In the genomic region with DNA sequence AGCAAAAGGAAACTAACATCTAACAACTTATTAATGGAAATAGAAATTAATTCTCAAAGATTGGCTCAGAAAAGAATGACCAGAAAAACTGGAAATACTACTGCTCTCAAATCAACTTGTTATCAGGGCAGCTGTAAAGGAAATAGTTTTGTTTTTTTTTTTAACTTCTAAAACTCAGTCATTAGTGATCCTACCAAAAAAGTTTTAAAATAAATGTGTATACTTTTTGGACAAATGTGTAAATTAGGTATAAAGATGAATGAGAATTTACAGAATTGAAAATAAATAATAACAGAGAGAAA, we compare ENCODE assay signal across 22 cellular contexts. TPM values are rescaled to one million over a fixed set of nuclear protein-coding genes. Genes with fewer than 3 reads are reported as not detected.
A peak's percentile ranks its signal among the peaks of the same experiment; 100 is the strongest.
DNase-seq lines count a peak whose midpoint lies in the region; ATAC-seq, FAIRE-seq and TF ChIP-seq lines count a peak whose summit lies in the region.
"Had no signal": no experiment of that assay in that cellular context is flagged by ENCODE, and none has a peak within 500 bp of the region (broad histone marks: within the 10 kb centered on the region; RNA-seq: fewer than 3 reads in every experiment).

No MANE protein-coding gene starts in this region.

- BruUV-seq in GM12878 (replicated peaks; lab: Mats Ljungman, UMichigan): no TSS peak

- ATAC-seq in GM12878: no peak
- ATAC-seq in natural killer cell treated with Interleukin-12 subunit alpha and Interleukin-12 subunit beta and Interleukin-15 and Interleukin-18, amount 100 ng/mL, for 72 hours: no peak
- ATAC-seq in GM21526 (IDR thresholded peaks at IDR 0.05; ENCODE audit: low FRiP score, unreplicated experiment): no peak
- ATAC-seq: A549, HCT116 had no signal

- SMC1A ChIA-PET in GM12878 (lab: Charles Lee; ENCODE audit: uncharacterized antibody, unreplicated experiment): interaction anchor here (0.7 to 7.8 kb wide), 20 partner anchors 11 to 168 kb away, joined by 3 to 108 read pairs (median 5); a partner anchor contains a TSS

- no peak for TF ChIP-seq CTCF in OCI-LY1 (IDR thresholded peaks at IDR 0.05; ENCODE audit: low read length)
- TF ChIP-seq CTCF in GM12878 (IDR thresholded peaks at IDR 0.05 in 2 of 3, conservative IDR thresholded peaks at IDR 0.05 in 1 of 3; ENCODE audit: control insufficient read depth in 2 of 3, extremely low read depth in 1 of 3, insufficient read depth in 1 of 3, low read depth in 3 of 3, low read length in 3 of 3): no peak

- FAIRE-seq in GM12878 (lab: Jason Lieb, UNC): no peak
- FAIRE-seq: G401.6, RCC 7860 had no signal

- in situ Hi-C loops in GM12878 (cut with MboI): no loop called here

- no peaks in the 10 kb centered on the region for H3K27me3 Mint-ChIP-seq in activated CD4-positive, alpha-beta T cell treated with anti-CD3 and anti-CD28 coated beads, Interleukin-2, amount 10 ng/mL, durations not matched to agents 24 days and 14 days
- no peaks in the 10 kb centered on the region for H3K27me3 Mint-ChIP-seq in natural killer cell treated with Interleukin-12 subunit alpha and Interleukin-12 subunit beta and Interleukin-15 and Interleukin-18, amount 100 ng/mL, for 72 hours

- H3K27me3 ChIP-seq in OCI-LY1 (ENCODE audit: insufficient read depth, low read length) (no peaks in the 10 kb centered on the region), GM12878 (replicated peaks in 1 of 2; ENCODE audit: control insufficient read depth in 2 of 2, insufficient read depth in 2 of 2, low read length in 1 of 2) (no peaks in the 10 kb centered on the region)
- H3K27me3 ChIP-seq: ascending aorta, esophagus squamous epithelium had no signal

- H3K4me2 ChIP-seq in OCI-LY1 (ENCODE audit: low read length) (no peak overlapping the region), GM12878 (ENCODE audit: control insufficient read depth, insufficient read depth) (peak overlapping the region; percentile 92)
- H3K4me2 ChIP-seq: A549 had no signal

- no peaks in the 10 kb centered on the region for H4K20me1 ChIP-seq in OCI-LY1 (ENCODE audit: insufficient read depth, low read length)
- no peaks in the 10 kb centered on the region for H4K20me1 ChIP-seq in GM12878 (ENCODE audit: control insufficient read depth, insufficient read depth)

- TF ChIP-seq RAD21 in GM12878 (IDR thresholded peaks at IDR 0.05; ENCODE audit: insufficient read depth, low read depth, low read length): no peak

- H3K4me1 ChIP-seq in OCI-LY1 (ENCODE audit: insufficient read depth, low read length, severe bottlenecking): peaks cover 58% of the 10 kb centered on the region
- peaks cover 30% of the 10 kb centered on the region for H3K4me1 ChIP-seq in GM12878 (ENCODE audit: control insufficient read depth, insufficient read depth, low read length)
- H3K4me1 ChIP-seq: ascending aorta had no signal

- CTCF ChIA-PET in GM12878 (lab: Yijun Ruan, JAX): interaction anchor here (0.6 to 1.8 kb wide), 8 partner anchors 12 to 160 kb away, joined by 4 to 7 read pairs (median 4); no protein-coding TSS in a partner anchor

- no peak for DNase-seq in activated CD4-positive, alpha-beta T cell treated with anti-CD3 and anti-CD28 coated beads, Interleukin-2, amount 10 ng/mL, durations not matched to agents 24 days and 14 days
- no peak for DNase-seq in activated CD4-positive, alpha-beta T cell treated with anti-CD3 and anti-CD28 coated beads for 4 hours
- DNase-seq in GM12878 (ENCODE audit: low read depth, low spot score): no peak
- no peak for DNase-seq in natural killer cell treated with Interleukin-12 subunit alpha and Interleukin-12 subunit beta and Interleukin-15 and Interleukin-18, amount 100 ng/mL, for 72 hours (ENCODE audit: low spot score)
- DNase-seq in NCI-H2227 (lab: John Stamatoyannopoulos, UW; ENCODE audit: unreplicated experiment): no peak
- DNase-seq in kidney glomerular epithelial cell (lab: John Stamatoyannopoulos, UW): no peak
- DNase-seq: activated T-cell treated with anti-CD3 and anti-CD28 coated beads, Interleukin-2, amount 50 U/mL, for 1 hour; Caco-2; cortex of kidney; esophagus squamous epithelium; head of caudate nucleus; midbrain; NCI-H2107; occipital lobe; stimulated activated CD4-positive, alpha-beta T cell treated with anti-CD3 and anti-CD28 coated beads, Interleukin-2, amount 100 ng/mL, for 48 hours had no signal

- H3K27ac ChIP-seq in OCI-LY1 (ENCODE audit: low read depth, low read length, poor library complexity, severe bottlenecking): peak overlapping the region; percentile 51
- peak overlapping the region; percentile 92 for H3K27ac ChIP-seq in GM12878 (ENCODE audit: control insufficient read depth, insufficient read depth)
- H3K27ac ChIP-seq: A549, ascending aorta had no signal

- H3K4me3 ChIP-seq in OCI-LY1 (ENCODE audit: low read depth, low read length, poor library complexity, severe bottlenecking) (no peak overlapping the region), GM12878 (no peak overlapping the region)
- H3K4me3 ChIP-seq: A549, ascending aorta, esophagus squamous epithelium had no signal

- H3K9me3 Mint-ChIP-seq in activated CD4-positive, alpha-beta T cell treated with anti-CD3 and anti-CD28 coated beads, Interleukin-2, amount 10 ng/mL, durations not matched to agents 24 days and 14 days: peaks cover 7% of the 10 kb centered on the region
- peaks cover 5% of the 10 kb centered on the region for H3K9me3 Mint-ChIP-seq in natural killer cell treated with Interleukin-12 subunit alpha and Interleukin-12 subunit beta and Interleukin-15 and Interleukin-18, amount 100 ng/mL, for 72 hours

- H3K4me1 Mint-ChIP-seq in activated CD4-positive, alpha-beta T cell treated with anti-CD3 and anti-CD28 coated beads, Interleukin-2, amount 10 ng/mL, durations not matched to agents 24 days and 14 days: peaks cover 23% of the 10 kb centered on the region
- H3K4me1 Mint-ChIP-seq in natural killer cell treated with Interleukin-12 subunit alpha and Interleukin-12 subunit beta and Interleukin-15 and Interleukin-18, amount 100 ng/mL, for 72 hours (ENCODE audit: low read depth in 2 of 2): peaks cover 27% of the 10 kb centered on the region in 2 donors

- no peak for TF ChIP-seq EP300 in GM12878 (IDR thresholded peaks at IDR 0.05; ENCODE audit: borderline replicate concordance in 1 of 2, control insufficient read depth in 1 of 2, low read depth in 2 of 2, low read length in 2 of 2)

- no peaks in the 10 kb centered on the region for H3K9me3 ChIP-seq in OCI-LY1 (ENCODE audit: low read length)
- no peaks in the 10 kb centered on the region; the same call in 2 of the 3 replicates for H3K9me3 ChIP-seq in GM12878 (replicated peaks; ENCODE audit: control insufficient read depth, insufficient read depth, low read length)
- H3K9me3 ChIP-seq: A549, ascending aorta, Caco-2, esophagus squamous epithelium had no signal

- RAD21 ChIA-PET in GM12878 (lab: Charles Lee; ENCODE audit: unreplicated experiment): interaction anchor here (0.6 to 5.4 kb wide), 15 partner anchors 11 to 144 kb away, joined by 3 to 45 read pairs (median 8); a partner anchor contains a TSS

- peak overlapping the region; percentile 32 for H3K4me3 Mint-ChIP-seq in activated CD4-positive, alpha-beta T cell treated with anti-CD3 and anti-CD28 coated beads, Interleukin-2, amount 10 ng/mL, durations not matched to agents 24 days and 14 days
- peak overlapping the region; percentile 63 for H3K4me3 Mint-ChIP-seq in natural killer cell treated with Interleukin-12 subunit alpha and Interleukin-12 subunit beta and Interleukin-15 and Interleukin-18, amount 100 ng/mL, for 72 hours

- H3K9ac ChIP-seq in OCI-LY1 (ENCODE audit: low read length) (no peak overlapping the region), GM12878 (ENCODE audit: control insufficient read depth, insufficient read depth, low read length) (no peak overlapping the region)

- H3K27ac Mint-ChIP-seq in activated CD4-positive, alpha-beta T cell treated with anti-CD3 and anti-CD28 coated beads, Interleukin-2, amount 10 ng/mL, durations not matched to agents 24 days and 14 days: peak overlapping the region; percentile 73
- peak overlapping the region; percentile 62 to 93 for H3K27ac Mint-ChIP-seq in natural killer cell treated with Interleukin-12 subunit alpha and Interleukin-12 subunit beta and Interleukin-15 and Interleukin-18, amount 100 ng/mL, for 72 hours

- H2AFZ ChIP-seq in OCI-LY1 (ENCODE audit: low read length) (peak overlapping the region; percentile 83; the same call in 1 of the 2 replicates), GM12878 (ENCODE audit: control insufficient read depth, low read depth, low read length) (0 out of 2 replicates have a peak overlapping the region, but pooled peaks have one; percentile 10)

- H3K79me2 ChIP-seq in OCI-LY1 (ENCODE audit: insufficient read depth, low read length): no peaks in the 10 kb centered on the region
- H3K79me2 ChIP-seq in GM12878 (ENCODE audit: control insufficient read depth, insufficient read depth, low read length): no peaks in the 10 kb centered on the region

- intact Hi-C loops in activated CD4-positive, alpha-beta T cell treated with anti-CD3 and anti-CD28 coated beads, Interleukin-2, amount 10 ng/mL, durations not matched to agents 24 days and 14 days (cut with micrococcal nuclease): no loop called here
- intact Hi-C loops in GM12878 (cut with micrococcal nuclease; ENCODE audit: unreplicated experiment): no loop called here

- no peaks in the 10 kb centered on the region for H3K36me3 ChIP-seq in OCI-LY1 (ENCODE audit: insufficient read depth, low read length)
- peaks cover 0 to 7% of the 10 kb centered on the region in 2 experiments; a peak in 2 of 4 replicates for H3K36me3 ChIP-seq in GM12878 (ENCODE audit: control insufficient read depth in 2 of 2, insufficient read depth in 2 of 2, low read length in 1 of 2)
- H3K36me3 ChIP-seq: ascending aorta, esophagus squamous epithelium had no signal

- H3K36me3 Mint-ChIP-seq in activated CD4-positive, alpha-beta T cell treated with anti-CD3 and anti-CD28 coated beads, Interleukin-2, amount 10 ng/mL, durations not matched to agents 24 days and 14 days (ENCODE audit: low read depth): peaks cover 18% of the 10 kb centered on the region
- H3K36me3 Mint-ChIP-seq in natural killer cell treated with Interleukin-12 subunit alpha and Interleukin-12 subunit beta and Interleukin-15 and Interleukin-18, amount 100 ng/mL, for 72 hours: peaks cover 5% of the 10 kb centered on the region

- TF ChIP-seq POLR2A in GM12878 (IDR thresholded peaks at IDR 0.05; ENCODE audit: low read depth, low read length): no peak

- POLR2A ChIA-PET in GM12878 (lab: Charles Lee): interaction anchor here (1.0 to 4.9 kb wide), 6 partner anchors 9 to 83 kb away, joined by 3 to 44 read pairs (median 6); no protein-coding TSS in a partner anchor

- H3F3A ChIP-seq in OCI-LY1 (ENCODE audit: insufficient read depth, low read length): no peaks in the 10 kb centered on the region

- H3K9me2 ChIP-seq in OCI-LY1 (ENCODE audit: low read depth, low read length): no peaks in the 10 kb centered on the region

RNA-seq across cellular contexts. Expression of a gene that starts 52.1 kb away (rescaled TPM):
- total RNA-seq in activated CD4-positive, alpha-beta T cell treated with anti-CD3 and anti-CD28 coated beads, Interleukin-2, amount 10 ng/mL, durations not matched to agents 24 days and 14 days: 18.8 and 19.7 TPM in 2 replicates
- total RNA-seq in GM12878 (2013; cell fraction: nucleolus; rRNA removed): 63.6 and 67.6 TPM in 2 replicates
- total RNA-seq in GM12878 (2014; rRNA removed) (20.7 and 26.0 TPM in 2 replicates), GM12878 (2014; rRNA removed; fragmentation: Illumina TruSeq; extraction: Trizol) (18.2 and 18.6 TPM in 2 replicates), GM12878 (2021) (17.1 and 18.7 TPM in 2 replicates)
- polyA plus RNA-seq in GM12878 (2011; ENCODE audit: low read depth): 5.3 TPM
- polyA plus RNA-seq in GM12878 (2011; rRNA removed) (27.6 and 30.9 TPM in 2 replicates), GM12878 (2014; fragmentation: Illumina TruSeq; extraction: Trizol) (11.5 and 11.9 TPM in 2 replicates), GM12878 (2014; fragmentation: Nextera tagmentation; extraction: Ambion mirVana) (1 to 10 TPM; 2.6 to 4.9 TPM), GM12878 (2014; rRNA removed) (14.9 and 15.2 TPM in 2 replicates), GM12878 (2016; fragmentation: Nextera tagmentation; extraction: Ambion mirVana) (10 to 100 TPM; 22.0 to 22.6 TPM)
- polyA plus RNA-seq in GM12878 (2011; cell fraction: cytosol; rRNA removed): 16.0 and 16.1 TPM in 2 replicates
- 9.2 and 11.1 TPM in 2 replicates for polyA plus RNA-seq in GM12878 (2011; cell fraction: nucleus; rRNA removed)
- polyA plus RNA-seq in GM12878 (2012): 6.2 and 9.0 TPM in 2 replicates
- 19.7 and 26.8 TPM in 2 replicates for polyA minus RNA-seq in GM12878 (2011; rRNA and poly(A)+ RNA removed)
- polyA minus RNA-seq in GM12878 (2011; cell fraction: cytosol; rRNA and poly(A)+ RNA removed): 6.1 and 6.4 TPM in 2 replicates
- 16.9 and 24.7 TPM in 2 replicates for polyA minus RNA-seq in GM12878 (2011; cell fraction: nucleus; rRNA and poly(A)+ RNA removed)
- 10 to 100 TPM; 15.9 to 25.8 TPM for total RNA-seq in natural killer cell treated with Interleukin-12 subunit alpha and Interleukin-12 subunit beta and Interleukin-15 and Interleukin-18, amount 100 ng/mL, for 72 hours

RNA-seq across cellular contexts. Expression of a gene that starts 52.6 kb away (rescaled TPM):
- 7.8 and 8.4 TPM in 2 replicates for total RNA-seq in activated CD4-positive, alpha-beta T cell treated with anti-CD3 and anti-CD28 coated beads, Interleukin-2, amount 10 ng/mL, durations not matched to agents 24 days and 14 days
- total RNA-seq in GM12878 (2013; cell fraction: nucleolus; rRNA removed): 49.8 and 53.0 TPM in 2 replicates
- total RNA-seq in GM12878 (2014; rRNA removed): 13.4 and 14.8 TPM in 2 replicates
- total RNA-seq in GM12878 (2014; rRNA removed; fragmentation: Illumina TruSeq; extraction: Trizol): 17.0 TPM in 2 replicates
- 11.9 and 12.6 TPM in 2 replicates for total RNA-seq in GM12878 (2021)
- 4.9 TPM for polyA plus RNA-seq in GM12878 (2011; ENCODE audit: low read depth)
- polyA plus RNA-seq in GM12878 (2011; rRNA removed): 13.9 and 18.0 TPM in 2 replicates
- polyA plus RNA-seq in GM12878 (2011; cell fraction: cytosol; rRNA removed): 5.5 and 6.2 TPM in 2 replicates
- 14.1 and 14.9 TPM in 2 replicates for polyA plus RNA-seq in GM12878 (2011; cell fraction: nucleus; rRNA removed)
- 7.6 and 8.2 TPM in 2 replicates for polyA plus RNA-seq in GM12878 (2012)
- 13.3 and 19.9 TPM in 2 replicates for polyA plus RNA-seq in GM12878 (2014; fragmentation: Illumina TruSeq; extraction: Trizol)
- 1 to 10 TPM; 9.1 to 9.8 TPM for polyA plus RNA-seq in GM12878 (2014; fragmentation: Nextera tagmentation; extraction: Ambion mirVana)
- 8.4 and 12.8 TPM in 2 replicates for polyA plus RNA-seq in GM12878 (2014; rRNA removed)
- polyA plus RNA-seq in GM12878 (2016; fragmentation: Nextera tagmentation; extraction: Ambion mirVana): 10 to 100 TPM; 12.2 to 14.9 TPM
- polyA minus RNA-seq in GM12878 (2011; rRNA and poly(A)+ RNA removed): 9.0 and 9.3 TPM in 2 replicates
- polyA minus RNA-seq in GM12878 (2011; cell fraction: cytosol; rRNA and poly(A)+ RNA removed): 2.5 and 4.8 TPM in 2 replicates
- 9.8 and 14.4 TPM in 2 replicates for polyA minus RNA-seq in GM12878 (2011; cell fraction: nucleus; rRNA and poly(A)+ RNA removed)
- total RNA-seq in natural killer cell treated with Interleukin-12 subunit alpha and Interleukin-12 subunit beta and Interleukin-15 and Interleukin-18, amount 100 ng/mL, for 72 hours: 10 to 100 TPM; 12.6 to 18.5 TPM
